ENCODE assay signal across 2 cellular contexts in the genomic region with DNA sequence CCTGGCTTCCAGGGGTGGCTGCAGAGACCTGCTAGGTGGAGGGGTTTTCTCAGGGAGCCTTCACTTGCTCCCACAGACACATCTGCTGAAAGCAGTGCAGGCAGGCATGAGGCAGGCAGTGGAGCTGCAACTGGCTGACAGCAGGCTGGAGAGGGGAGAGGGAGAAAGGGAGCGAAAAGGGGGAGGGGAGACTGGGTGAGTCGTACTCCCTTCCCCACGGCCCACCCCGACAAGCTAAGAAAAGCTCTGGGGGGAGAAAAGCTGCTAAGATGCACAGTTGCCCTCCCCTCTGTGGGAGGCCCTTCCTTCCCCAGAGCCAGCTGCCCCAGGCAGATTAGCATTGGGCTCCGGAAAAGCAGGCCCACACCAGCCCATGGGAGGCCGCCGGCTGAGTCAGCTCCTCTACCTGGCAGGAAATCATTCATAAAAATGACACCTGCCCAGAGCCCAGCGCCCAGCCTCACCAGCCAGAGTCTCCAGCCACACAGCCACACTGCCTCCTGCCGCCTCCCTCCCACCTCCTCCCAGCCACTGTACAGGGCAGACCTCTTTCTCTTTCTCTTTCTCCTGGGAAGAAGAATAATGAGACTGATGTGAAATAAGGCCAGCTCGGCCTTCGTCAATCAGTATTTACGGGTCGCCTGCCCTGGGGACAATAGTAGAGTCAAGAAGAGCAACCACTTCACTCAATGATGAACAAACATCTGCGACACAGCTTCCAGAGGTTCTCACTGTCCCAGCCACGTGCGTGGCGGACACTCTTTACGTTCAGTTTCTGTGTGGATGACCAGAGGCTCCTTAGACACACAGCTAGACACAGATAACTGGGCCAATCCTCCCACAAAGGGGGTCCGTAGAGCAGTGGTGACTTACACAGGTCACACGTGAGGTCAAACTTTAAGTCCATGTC.
TF ChIP-seq lines count a peak whose summit lies in the region.

No MANE protein-coding gene starts in this region.

TF ChIP-seq in K562, 482 proteins besides CTCF, POLR2A, EP300 and RAD21 (continued from another document and continues in another):
- TF ChIP-seq EP400 (IDR thresholded peaks at IDR 0.05) (peak; percentile 70), SMARCC2 (IDR thresholded peaks at IDR 0.05; ENCODE audit: low read depth) (peak; percentile 77; the same call in 1 of the 2 replicates), ZNF232 (CRISPR knock-in tag; IDR thresholded peaks at IDR 0.05) (0 out of 2 replicates have a peak, but pooled peaks have one; percentile 28), BDP1 (IDR thresholded peaks at IDR 0.05; ENCODE audit: insufficient read depth, insufficient read length) (no peak), ADNP (tag; IDR thresholded peaks at IDR 0.05) (no peak), HEY1 (CRISPR knock-in tag; IDR thresholded peaks at IDR 0.05; ENCODE audit: borderline replicate concordance) (no peak), ZKSCAN3 (CRISPR knock-in tag; IDR thresholded peaks at IDR 0.05) (no peak), XRCC5 (IDR thresholded peaks at IDR 0.05; ENCODE audit: low read depth, low read length) (peak; percentile 49; the same call in 1 of the 2 replicates), PRPF4 (IDR thresholded peaks at IDR 0.05; ENCODE audit: insufficient read depth, low read depth, low read length, poor library complexity, severe bottlenecking) (no peak), ZNF445 (CRISPR knock-in tag; IDR thresholded peaks at IDR 0.05; ENCODE audit: low read depth) (no peak), MEF2A (IDR thresholded peaks at IDR 0.05; ENCODE audit: control insufficient read depth, low read depth, low read length) (no peak; the same call in 1 of the 2 replicates), CHD2 (IDR thresholded peaks at IDR 0.05; ENCODE audit: low read depth, low read length) (peak; percentile 43; the same call in 1 of the 2 replicates), TCF3 (CRISPR knock-in tag; IDR thresholded peaks at IDR 0.05) (peak; percentile 96), TARDBP (IDR thresholded peaks at IDR 0.05) (no peak), NFE2 (IDR thresholded peaks at IDR 0.05; ENCODE audit: low read depth) (peak; percentile 77; the same call in 1 of the 2 replicates), ZC3H8 (IDR thresholded peaks at IDR 0.05) (no peak), ZZZ3 (IDR thresholded peaks at IDR 0.05) (no peak), LARP7 (IDR thresholded peaks at IDR 0.05) (no peak), GTF2F1 (IDR thresholded peaks at IDR 0.05; ENCODE audit: low read depth, low read length) (no peak), E2F3 (CRISPR knock-in tag; IDR thresholded peaks at IDR 0.05) (no peak), MAZ (CRISPR knock-in tag; conservative IDR thresholded peaks at IDR 0.05 in 1 of 2, IDR thresholded peaks at IDR 0.05 in 1 of 2) (peak; percentile 72 to 78), MITF (IDR thresholded peaks at IDR 0.05) (peak; percentile 48; the same call in 1 of the 2 replicates)
- TF ChIP-seq, protein P1, sequence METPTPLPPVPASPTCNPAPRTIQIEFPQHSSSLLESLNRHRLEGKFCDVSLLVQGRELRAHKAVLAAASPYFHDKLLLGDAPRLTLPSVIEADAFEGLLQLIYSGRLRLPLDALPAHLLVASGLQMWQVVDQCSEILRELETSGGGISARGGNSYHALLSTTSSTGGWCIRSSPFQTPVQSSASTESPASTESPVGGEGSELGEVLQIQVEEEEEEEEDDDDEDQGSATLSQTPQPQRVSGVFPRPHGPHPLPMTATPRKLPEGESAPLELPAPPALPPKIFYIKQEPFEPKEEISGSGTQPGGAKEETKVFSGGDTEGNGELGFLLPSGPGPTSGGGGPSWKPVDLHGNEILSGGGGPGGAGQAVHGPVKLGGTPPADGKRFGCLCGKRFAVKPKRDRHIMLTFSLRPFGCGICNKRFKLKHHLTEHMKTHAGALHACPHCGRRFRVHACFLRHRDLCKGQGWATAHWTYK (CRISPR knock-in tag; IDR thresholded peaks at IDR 0.05) = no peak
- TF ChIP-seq, protein P2, sequence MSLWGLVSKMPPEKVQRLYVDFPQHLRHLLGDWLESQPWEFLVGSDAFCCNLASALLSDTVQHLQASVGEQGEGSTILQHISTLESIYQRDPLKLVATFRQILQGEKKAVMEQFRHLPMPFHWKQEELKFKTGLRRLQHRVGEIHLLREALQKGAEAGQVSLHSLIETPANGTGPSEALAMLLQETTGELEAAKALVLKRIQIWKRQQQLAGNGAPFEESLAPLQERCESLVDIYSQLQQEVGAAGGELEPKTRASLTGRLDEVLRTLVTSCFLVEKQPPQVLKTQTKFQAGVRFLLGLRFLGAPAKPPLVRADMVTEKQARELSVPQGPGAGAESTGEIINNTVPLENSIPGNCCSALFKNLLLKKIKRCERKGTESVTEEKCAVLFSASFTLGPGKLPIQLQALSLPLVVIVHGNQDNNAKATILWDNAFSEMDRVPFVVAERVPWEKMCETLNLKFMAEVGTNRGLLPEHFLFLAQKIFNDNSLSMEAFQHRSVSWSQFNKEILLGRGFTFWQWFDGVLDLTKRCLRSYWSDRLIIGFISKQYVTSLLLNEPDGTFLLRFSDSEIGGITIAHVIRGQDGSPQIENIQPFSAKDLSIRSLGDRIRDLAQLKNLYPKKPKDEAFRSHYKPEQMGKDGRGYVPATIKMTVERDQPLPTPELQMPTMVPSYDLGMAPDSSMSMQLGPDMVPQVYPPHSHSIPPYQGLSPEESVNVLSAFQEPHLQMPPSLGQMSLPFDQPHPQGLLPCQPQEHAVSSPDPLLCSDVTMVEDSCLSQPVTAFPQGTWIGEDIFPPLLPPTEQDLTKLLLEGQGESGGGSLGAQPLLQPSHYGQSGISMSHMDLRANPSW (CRISPR knock-in tag; IDR thresholded peaks at IDR 0.05) = no peak
- TF ChIP-seq, protein P3, sequence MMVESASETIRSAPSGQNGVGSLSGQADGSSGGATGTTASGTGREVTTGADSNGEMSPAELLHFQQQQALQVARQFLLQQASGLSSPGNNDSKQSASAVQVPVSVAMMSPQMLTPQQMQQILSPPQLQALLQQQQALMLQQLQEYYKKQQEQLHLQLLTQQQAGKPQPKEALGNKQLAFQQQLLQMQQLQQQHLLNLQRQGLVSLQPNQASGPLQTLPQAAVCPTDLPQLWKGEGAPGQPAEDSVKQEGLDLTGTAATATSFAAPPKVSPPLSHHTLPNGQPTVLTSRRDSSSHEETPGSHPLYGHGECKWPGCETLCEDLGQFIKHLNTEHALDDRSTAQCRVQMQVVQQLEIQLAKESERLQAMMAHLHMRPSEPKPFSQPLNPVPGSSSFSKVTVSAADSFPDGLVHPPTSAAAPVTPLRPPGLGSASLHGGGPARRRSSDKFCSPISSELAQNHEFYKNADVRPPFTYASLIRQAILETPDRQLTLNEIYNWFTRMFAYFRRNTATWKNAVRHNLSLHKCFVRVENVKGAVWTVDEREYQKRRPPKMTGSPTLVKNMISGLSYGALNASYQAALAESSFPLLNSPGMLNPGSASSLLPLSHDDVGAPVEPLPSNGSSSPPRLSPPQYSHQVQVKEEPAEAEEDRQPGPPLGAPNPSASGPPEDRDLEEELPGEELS (CRISPR knock-in tag; IDR thresholded peaks at IDR 0.05; ENCODE audit: borderline replicate concordance) = 0 out of 2 replicates have a peak, but pooled peaks have one; percentile 41

TF ChIP-seq in neural cell, 6 proteins besides CTCF, POLR2A, EP300 and RAD21 (continued from another document):
- TF ChIP-seq, protein P4, sequence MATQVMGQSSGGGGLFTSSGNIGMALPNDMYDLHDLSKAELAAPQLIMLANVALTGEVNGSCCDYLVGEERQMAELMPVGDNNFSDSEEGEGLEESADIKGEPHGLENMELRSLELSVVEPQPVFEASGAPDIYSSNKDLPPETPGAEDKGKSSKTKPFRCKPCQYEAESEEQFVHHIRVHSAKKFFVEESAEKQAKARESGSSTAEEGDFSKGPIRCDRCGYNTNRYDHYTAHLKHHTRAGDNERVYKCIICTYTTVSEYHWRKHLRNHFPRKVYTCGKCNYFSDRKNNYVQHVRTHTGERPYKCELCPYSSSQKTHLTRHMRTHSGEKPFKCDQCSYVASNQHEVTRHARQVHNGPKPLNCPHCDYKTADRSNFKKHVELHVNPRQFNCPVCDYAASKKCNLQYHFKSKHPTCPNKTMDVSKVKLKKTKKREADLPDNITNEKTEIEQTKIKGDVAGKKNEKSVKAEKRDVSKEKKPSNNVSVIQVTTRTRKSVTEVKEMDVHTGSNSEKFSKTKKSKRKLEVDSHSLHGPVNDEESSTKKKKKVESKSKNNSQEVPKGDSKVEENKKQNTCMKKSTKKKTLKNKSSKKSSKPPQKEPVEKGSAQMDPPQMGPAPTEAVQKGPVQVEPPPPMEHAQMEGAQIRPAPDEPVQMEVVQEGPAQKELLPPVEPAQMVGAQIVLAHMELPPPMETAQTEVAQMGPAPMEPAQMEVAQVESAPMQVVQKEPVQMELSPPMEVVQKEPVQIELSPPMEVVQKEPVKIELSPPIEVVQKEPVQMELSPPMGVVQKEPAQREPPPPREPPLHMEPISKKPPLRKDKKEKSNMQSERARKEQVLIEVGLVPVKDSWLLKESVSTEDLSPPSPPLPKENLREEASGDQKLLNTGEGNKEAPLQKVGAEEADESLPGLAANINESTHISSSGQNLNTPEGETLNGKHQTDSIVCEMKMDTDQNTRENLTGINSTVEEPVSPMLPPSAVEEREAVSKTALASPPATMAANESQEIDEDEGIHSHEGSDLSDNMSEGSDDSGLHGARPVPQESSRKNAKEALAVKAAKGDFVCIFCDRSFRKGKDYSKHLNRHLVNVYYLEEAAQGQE (IDR thresholded peaks at IDR 0.05; ENCODE audit: borderline replicate concordance) = peak; percentile 27
- TF ChIP-seq EZH2 (IDR thresholded peaks at IDR 0.05; ENCODE audit: borderline replicate concordance, insufficient read depth, low read length, poor library complexity, severe bottlenecking) (no peak), TAF1 (IDR thresholded peaks at IDR 0.05; ENCODE audit: low read depth) (peak; percentile 71)
